ENCODE assay signal across 7 cellular contexts in the genomic region with DNA sequence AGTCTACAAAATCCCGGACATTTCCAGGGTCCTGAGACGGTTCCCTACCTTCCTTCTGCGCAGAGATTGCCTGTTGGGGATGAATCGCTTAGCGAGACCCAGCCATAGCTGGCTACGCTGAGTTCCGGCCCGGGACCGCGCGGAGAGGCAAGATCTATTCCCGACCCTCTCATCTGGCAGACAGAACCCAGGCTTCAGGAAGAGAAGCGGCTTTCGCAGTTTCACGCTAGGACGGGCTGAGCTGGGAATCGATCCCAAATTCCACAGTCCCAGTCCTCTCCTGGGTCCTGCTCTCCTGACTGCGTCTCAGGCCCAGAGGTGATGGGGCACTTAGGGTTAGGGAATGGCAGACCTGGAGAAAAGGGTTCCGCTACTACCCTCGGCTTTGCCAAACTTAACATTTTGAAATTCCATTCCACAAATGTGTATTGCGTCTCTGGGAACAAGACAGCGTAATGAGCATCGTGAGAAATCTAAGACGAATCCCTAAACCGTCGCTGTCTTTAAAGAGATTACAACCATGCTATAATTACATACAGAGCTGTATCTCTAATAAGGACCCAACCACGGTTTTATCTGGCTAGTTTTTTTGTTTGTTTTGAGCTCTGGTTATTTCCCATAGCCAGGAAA. TPM values are rescaled to one million over a fixed set of nuclear protein-coding genes. Genes with fewer than 3 reads are reported as not detected.
DNase-seq lines count a peak whose midpoint lies in the region; ATAC-seq and TF ChIP-seq lines count a peak whose summit lies in the region.

No MANE protein-coding gene starts in this region.

- H3K4me1 ChIP-seq in HUES6 (ENCODE audit: control insufficient read depth, insufficient read depth, low read length) (peaks cover 16% of the 10 kb centered on the region), ascending aorta (peaks cover 9 to 21% of the 10 kb centered on the region in 2 donors)

- H3K4me3 ChIP-seq in HUES6 (ENCODE audit: low read depth, low read length), result peak overlapping the region; percentile 89
- peak overlapping the region; percentile 72 to 94 for H3K4me3 ChIP-seq in ascending aorta
- H3K4me3 ChIP-seq in iPS-11a (ENCODE audit: low read depth, low read length), result peak overlapping the region; percentile 30

- intact Hi-C loops in ascending aorta (cut with DNase I), result loop anchor here (5.0 to 10.0 kb wide), 3 partner anchors 280 to 1703 kb away; partner anchors contain the start of genes PSMC1 and TDP1
- intact Hi-C loops in sciatic nerve (cut with DNase I), result no loop called here

- no peaks in the 10 kb centered on the region; the same call in 1 of the 2 replicates for H3K27me3 ChIP-seq in HUES6 (ENCODE audit: control insufficient read depth, insufficient read depth, low read length)
- no peaks in the 10 kb centered on the region for H3K27me3 ChIP-seq in ascending aorta

- H3K27ac ChIP-seq in HUES6 (ENCODE audit: low read depth, low read length) (no peak overlapping the region), ascending aorta (peak overlapping the region; percentile 55 to 66)

- ATAC-seq in sciatic nerve, result peak; percentile 66
- ATAC-seq in HG02759 (IDR thresholded peaks at IDR 0.05; ENCODE audit: unreplicated experiment), result no peak

- TF ChIP-seq CTCF in ascending aorta (IDR thresholded peaks at IDR 0.05), result no peak

- no peaks in the 10 kb centered on the region for H3K9me3 ChIP-seq in HUES6 (ENCODE audit: control insufficient read depth, insufficient read depth, low read depth, low read length)
- no peaks in the 10 kb centered on the region for H3K9me3 ChIP-seq in ascending aorta

- peak overlapping the region; percentile 65 for H3K9ac ChIP-seq in HUES6 (ENCODE audit: low read length)

- no peak for DNase-seq in ascending aorta (ENCODE audit: low spot score in 2 of 2)
- no peak for DNase-seq in sciatic nerve (ENCODE audit: low spot score)
- DNase-seq in activated gamma-delta T cell (lab: John Stamatoyannopoulos, UW), result no peak
- no peak for DNase-seq in NCI-H226

- H3K36me3 ChIP-seq in HUES6 (ENCODE audit: control insufficient read depth, insufficient read depth, low read length), result peaks cover 20% of the 10 kb centered on the region
- H3K36me3 ChIP-seq in ascending aorta, result peaks cover 10 to 29% of the 10 kb centered on the region in 2 donors

RNA-seq across cellular contexts. Expression of gene PTPN21, which starts 2.8 kb away (rescaled TPM):
- 18.1 TPM for total RNA-seq in ascending aorta
- 55.7 TPM for total RNA-seq in sciatic nerve

RNA-seq across cellular contexts. Expression of gene ZC3H14, which starts 10.8 kb away (rescaled TPM):
- total RNA-seq in ascending aorta (62.2 TPM), sciatic nerve (65.6 TPM)

Comparison
In these comparisons a context has a peak if more than half of its experiments do, and no peak if none do; other contexts are left out.
1. H3K4me3 ChIP-seq: peak in every context shown above with its lines; median percentile 89 in HUES6; 83 in ascending aorta; 30 in iPS-11a.